ENCODE assay signal across 8 cellular contexts in the genomic region with DNA sequence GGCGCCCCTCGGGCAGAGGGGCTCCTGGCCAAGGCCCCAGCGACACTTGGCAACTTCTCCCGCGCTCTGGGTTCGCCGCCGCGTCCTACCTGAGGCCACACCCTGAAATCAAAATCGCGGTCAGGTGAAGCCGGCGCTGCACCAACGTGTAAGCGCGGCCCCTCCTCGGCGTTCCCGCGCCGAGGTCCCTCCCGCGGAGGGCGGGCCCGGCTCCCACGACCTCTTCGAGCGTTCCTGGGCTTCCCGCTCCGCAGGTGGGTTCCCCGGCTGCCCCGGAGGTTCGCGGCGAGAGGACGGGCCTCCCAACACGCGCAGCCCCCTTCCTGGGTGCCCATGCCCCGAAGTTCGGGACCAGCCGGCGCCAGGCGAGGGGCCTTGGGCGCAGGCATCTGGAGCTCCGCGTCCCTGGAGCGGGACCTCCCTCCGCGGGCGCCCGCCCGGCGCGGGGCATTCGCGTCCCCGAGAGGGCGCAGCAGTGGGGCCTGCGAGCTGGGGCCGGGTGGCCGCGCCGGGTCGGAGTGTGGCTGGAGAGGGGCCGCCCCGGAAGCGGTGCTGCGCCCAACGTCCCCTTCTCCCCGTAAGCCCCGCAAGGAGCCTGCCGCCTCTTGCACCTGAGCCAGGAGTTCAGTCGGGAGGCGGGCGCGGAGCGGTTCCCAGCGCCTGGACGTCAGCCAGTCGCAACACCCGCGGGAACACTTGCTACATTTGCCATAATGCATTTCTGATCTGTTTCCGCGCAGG. TPM values are rescaled to one million over a fixed set of nuclear protein-coding genes. Genes with fewer than 3 reads are reported as not detected.
DNase-seq lines count a peak whose midpoint lies in the region; TF ChIP-seq lines count a peak whose summit lies in the region.

No MANE protein-coding gene starts in this region.

- peaks cover 52% of the 10 kb centered on the region for H3K27me3 Mint-ChIP-seq in brain

- H3K4me3 ChIP-seq in GM06990 (replicated peaks; ENCODE audit: low read depth, low read length) = peak overlapping the region; percentile 60
- H3K4me3 ChIP-seq in stomach smooth muscle (ENCODE audit: low read length in 2 of 2) = peak overlapping the region; percentile 50 to 79

- H3K9me3 ChIP-seq in stomach smooth muscle (ENCODE audit: control insufficient read depth in 2 of 2, low read length in 2 of 2) = no peaks in the 10 kb centered on the region

- H3K4me3 Mint-ChIP-seq in brain = peak overlapping the region; percentile 78 to 83 (median 81)

- peak overlapping the region in 1 of 5 experiments; percentile 69 for H3K27ac Mint-ChIP-seq in brain

- peaks cover 16% of the 10 kb centered on the region for H3K4me1 Mint-ChIP-seq in brain

- no peaks in the 10 kb centered on the region for H3K36me3 Mint-ChIP-seq in brain

- H3K36me3 ChIP-seq in GM06990 (ENCODE audit: control insufficient read depth, insufficient read depth, low read length) (no peaks in the 10 kb centered on the region; the same call in 1 of the 2 replicates), stomach smooth muscle (ENCODE audit: control insufficient read depth in 2 of 2, insufficient read depth in 2 of 2, low read length in 2 of 2) (no peaks in the 10 kb centered on the region)

- H3K9me3 Mint-ChIP-seq in brain = peaks cover 0 to 2% (median 0%) of the 10 kb centered on the region in 5 experiments

- no peak overlapping the region for H3K27ac ChIP-seq in stomach smooth muscle (ENCODE audit: low read length)

- no peak for TF ChIP-seq CTCF in GM06990 (IDR thresholded peaks at IDR 0.05; ENCODE audit: insufficient read depth, low read length, poor library complexity, severe bottlenecking)
- no peak for TF ChIP-seq CTCF in brain (conservative IDR thresholded peaks at IDR 0.05)

- H3K4me1 ChIP-seq in stomach smooth muscle (ENCODE audit: control insufficient read depth, insufficient read depth, low read length) = peaks cover 12% of the 10 kb centered on the region

- peak overlapping the region; percentile 4 to 51 for H3K9ac ChIP-seq in stomach smooth muscle (ENCODE audit: low read length in 2 of 2)

- peak; percentile 53 for DNase-seq in GM06990 (ENCODE audit: extremely low read depth, insufficient read length)
- peak; percentile 8 for DNase-seq in NCI-H146 treated with DMSO at 0.1 percent for 48 hours (lab: John Stamatoyannopoulos, UW; ENCODE audit: unreplicated experiment)
- peak; percentile 69 for DNase-seq in left kidney (ENCODE audit: low read depth, low spot score)
- no peak for DNase-seq in T-helper 9 cell
- DNase-seq in NCI-H345 (lab: John Stamatoyannopoulos, UW) = no peak
- DNase-seq in islet precursor cell = no peak

- H3K27me3 ChIP-seq in GM06990 (replicated peaks; ENCODE audit: control insufficient read depth, insufficient read depth, low read length) (no peaks in the 10 kb centered on the region), stomach smooth muscle (ENCODE audit: control insufficient read depth in 1 of 2, insufficient read depth in 2 of 2, low read length in 2 of 2) (peaks cover 2 to 7% of the 10 kb centered on the region in 2 donors)

RNA-seq across cellular contexts. Expression of a gene that starts 13.7 kb away (rescaled TPM):
- polyA plus RNA-seq in brain (ENCODE audit: insufficient read depth, low read depth, low replicate concordance) = 8.8 TPM

RNA-seq across cellular contexts. Expression of a gene that starts 30.3 kb away (rescaled TPM):
- not detected for polyA plus RNA-seq in brain (ENCODE audit: insufficient read depth, low read depth, low replicate concordance)

RNA-seq across cellular contexts. Expression of a gene that starts 55.1 kb away (rescaled TPM):
- polyA plus RNA-seq in brain (ENCODE audit: insufficient read depth, low read depth, low replicate concordance) = 3.9 TPM

Comparison
In these comparisons a context has a peak if more than half of its experiments do, and no peak if none do; other contexts are left out.
1. DNase-seq: peak in GM06990 (single experiment), NCI-H146 treated with DMSO at 0.1 percent for 48 hours (single experiment) and left kidney (single experiment); none in T-helper 9 cell (single experiment), NCI-H345 (single experiment) and islet precursor cell (single experiment).